Comparison of ENCODE assay signal across 2 cellular contexts in genomic region chr6:1199981-1200637, GRCh38.
TF ChIP-seq lines count a peak whose summit lies in the region.

No MANE protein-coding gene starts in this region.

TF ChIP-seq in WTC11, 78 proteins besides CTCF, POLR2A, EP300 and RAD21:
- TF ChIP-seq ARID4B (CRISPR knock-in tag; IDR thresholded peaks at IDR 0.05; ENCODE audit: borderline replicate concordance): no peak
- TF ChIP-seq PRDM15 (CRISPR knock-in tag; IDR thresholded peaks at IDR 0.05): peak; percentile 38; the same call in 1 of the 2 replicates
TF ChIP-seq in WTC11: peak in this region for 1.

TF ChIP-seq in HepG2, 621 proteins besides CTCF, POLR2A, EP300 and RAD21:
- TF ChIP-seq MLLT10 (CRISPR knock-in tag; IDR thresholded peaks at IDR 0.05) (no peak), MIER3 (CRISPR knock-in tag; IDR thresholded peaks at IDR 0.05; ENCODE audit: borderline replicate concordance) (no peak), TP53 (CRISPR knock-in tag; conservative IDR thresholded peaks at IDR 0.05) (no peak), FOSL2 (CRISPR knock-in tag; IDR thresholded peaks at IDR 0.05) (0 out of 2 replicates have a peak, but pooled peaks have one; percentile 13), PRDM15 (CRISPR knock-in tag; IDR thresholded peaks at IDR 0.05) (peak; percentile 86), ARID2 (CRISPR knock-in tag; IDR thresholded peaks at IDR 0.05; ENCODE audit: borderline replicate concordance) (0 out of 2 replicates have a peak, but pooled peaks have one; percentile 66), ZNF558 (CRISPR knock-in tag; IDR thresholded peaks at IDR 0.05; ENCODE audit: borderline replicate concordance) (0 out of 2 replicates have a peak, but pooled peaks have one; percentile 39), RBAK (CRISPR knock-in tag; IDR thresholded peaks at IDR 0.05) (no peak)
